ENCODE assay signal across 14 cellular contexts in genomic region chr13:49213997-49214916, GRCh38. TPM values are rescaled to one million over a fixed set of nuclear protein-coding genes. Genes with fewer than 3 reads are reported as not detected.
DNase-seq lines count a peak whose midpoint lies in the region; ATAC-seq and TF ChIP-seq lines count a peak whose summit lies in the region.
"Had no signal": no experiment of that assay in that cellular context is flagged by ENCODE, and none has a peak within 500 bp of the region (broad histone marks: within the 10 kb centered on the region; RNA-seq: fewer than 3 reads in every experiment).

No MANE protein-coding gene starts in this region.

- TSS peak; percentile 3 for BruUV-seq in PC-3 (replicated peaks; lab: Mats Ljungman, UMichigan)

- H3F3A ChIP-seq in PC-3 (ENCODE audit: low read length, unreplicated experiment): no peaks in the 10 kb centered on the region

- CTCF ChIA-PET in PC-3 (lab: Charles Lee): interaction anchor here (1.0 kb wide), 1 partner anchor 67 kb away, joined by 9 read pairs; no protein-coding TSS in a partner anchor

- peaks cover 22% of the 10 kb centered on the region for H3K9me3 ChIP-seq in BLaER1
- no peaks in the 10 kb centered on the region for H3K9me3 ChIP-seq in PC-3 (ENCODE audit: low read length)
- H3K9me3 ChIP-seq in vagina: no peaks in the 10 kb centered on the region
- H3K9me3 ChIP-seq: esophagus muscularis mucosa, left ventricle myocardium inferior had no signal

- POLR2A ChIA-PET in PC-3 (lab: Charles Lee; ENCODE audit: unreplicated experiment): interaction anchor here (0.5 to 0.6 kb wide), 2 partner anchors 9 to 34 kb away, joined by 3 to 4 read pairs; no protein-coding TSS in a partner anchor

- peaks cover 16% of the 10 kb centered on the region for H3K27me3 ChIP-seq in BLaER1
- no peaks in the 10 kb centered on the region for H3K27me3 ChIP-seq in PC-3 (ENCODE audit: low read length)
- peaks cover 2% of the 10 kb centered on the region for H3K27me3 ChIP-seq in vagina

- H3K4me1 ChIP-seq in BLaER1 (peaks cover 23% of the 10 kb centered on the region), PC-3 (ENCODE audit: insufficient read depth, low read length) (no peaks in the 10 kb centered on the region), vagina (no peaks in the 10 kb centered on the region)
- H3K4me1 ChIP-seq: left ventricle myocardium inferior had no signal

- H2AFZ ChIP-seq in PC-3 (ENCODE audit: low read length): no peak overlapping the region

- intact Hi-C loops in PC-3 (cut with micrococcal nuclease) (no loop called here), head of caudate nucleus (cut with DNase I) (no loop called here), vagina (cut with DNase I) (no loop called here)

- H3K4me2 ChIP-seq in BLaER1: peak overlapping the region; percentile 53
- H3K4me2 ChIP-seq in PC-3 (ENCODE audit: low read length): no peak overlapping the region

- H3K36me3 ChIP-seq in BLaER1 (peaks cover 21% of the 10 kb centered on the region; the same call in 1 of the 2 replicates), PC-3 (ENCODE audit: low read depth, low read length) (no peaks in the 10 kb centered on the region), vagina (no peaks in the 10 kb centered on the region)
- H3K36me3 ChIP-seq: left ventricle myocardium inferior had no signal

- H3K9me2 ChIP-seq in PC-3 (replicated peaks; ENCODE audit: low read length): no peaks in the 10 kb centered on the region

- no peak for TF ChIP-seq CTCF in PC-3 (conservative IDR thresholded peaks at IDR 0.05; ENCODE audit: low read depth, low read length)
- TF ChIP-seq CTCF in vagina (IDR thresholded peaks at IDR 0.05): no peak

- TF ChIP-seq POLR2A in vagina (IDR thresholded peaks at IDR 0.05): no peak

- H4K20me1 ChIP-seq in BLaER1 (no peaks in the 10 kb centered on the region), PC-3 (ENCODE audit: low read length) (no peaks in the 10 kb centered on the region)

- no peak overlapping the region; the same call in 1 of the 2 replicates for H3K9ac ChIP-seq in BLaER1
- H3K9ac ChIP-seq in PC-3 (ENCODE audit: low read length): no peak overlapping the region

- H3K4me3 ChIP-seq in BLaER1 (no peak overlapping the region), PC-3 (ENCODE audit: low read length) (no peak overlapping the region), vagina (no peak overlapping the region)
- H3K4me3 ChIP-seq: esophagus muscularis mucosa, left ventricle myocardium inferior had no signal

- DNase-seq in PC-3 (no peak), head of caudate nucleus (peak in 22 of 42 donors; percentile 10 to 63 (median 32)), NCI-H2196 (lab: John Stamatoyannopoulos, UW; ENCODE audit: unreplicated experiment) (no peak), vagina (ENCODE audit: extremely low spot score in 2 of 2) (no peak), NCI-H526 treated with DMSO at 0.1 percent for 48 hours (lab: John Stamatoyannopoulos, UW) (no peak)
- DNase-seq: HCEC 1CT, left ventricle myocardium inferior, nephron progenitor cell had no signal

- H3K27ac ChIP-seq in BLaER1: peak overlapping the region; percentile 83
- H3K27ac ChIP-seq in PC-3 (ENCODE audit: low read length): no peak overlapping the region
- no peak overlapping the region for H3K27ac ChIP-seq in vagina
- H3K27ac ChIP-seq: esophagus muscularis mucosa, left ventricle myocardium inferior had no signal

- H3K79me2 ChIP-seq in PC-3 (ENCODE audit: low read length): no peaks in the 10 kb centered on the region

- ATAC-seq in GM21717 (IDR thresholded peaks at IDR 0.05; ENCODE audit: unreplicated experiment) (peak; percentile 34), PC-3 (no peak), HG03342 (IDR thresholded peaks at IDR 0.05; ENCODE audit: unreplicated experiment) (no peak)

RNA-seq across cellular contexts. Expression of gene MLNR, which starts 5.9 kb away (rescaled TPM):
- total RNA-seq in PC-3 (2014; rRNA removed): not detected in 2 replicates
- total RNA-seq in vagina: not detected
- total RNA-seq: HT1080, left ventricle myocardium inferior, NCI-H460 had no signal

RNA-seq across cellular contexts. Expression of gene CDADC1, which starts 33.5 kb away (rescaled TPM):
- 3.7 and 17.6 TPM in 2 replicates for total RNA-seq in PC-3 (2014; rRNA removed)
- 6.9 TPM for total RNA-seq in vagina

Comparison
In these comparisons a context has a peak if more than half of its experiments do, and no peak if none do; other contexts are left out.
1. DNase-seq: peak in head of caudate nucleus (22 of 42); none in PC-3 (single experiment), NCI-H2196 (single experiment), vagina (0 of 2) and NCI-H526 treated with DMSO at 0.1 percent for 48 hours (single experiment).